In genomic region chr4:82042042-82042441, GRCh38 we compare ENCODE assay signal across 20 cellular contexts.
DNase-seq lines count a peak whose midpoint lies in the region; ATAC-seq, FAIRE-seq and TF ChIP-seq lines count a peak whose summit lies in the region.
"Had no signal": no experiment of that assay in that cellular context is flagged by ENCODE, and none has a peak within 500 bp of the region (broad histone marks: within the 10 kb centered on the region; RNA-seq: fewer than 3 reads in every experiment).

No MANE protein-coding gene starts in this region.

- peaks cover 55% of the 10 kb centered on the region for H3K27me3 ChIP-seq in CD4-positive, alpha-beta T cell (ENCODE audit: control insufficient read depth, insufficient read depth, low read length)
- H3K27me3 ChIP-seq in bronchial epithelial cell (ENCODE audit: control insufficient read depth, insufficient read depth, low read length) = peaks cover 5% of the 10 kb centered on the region
- peaks cover 64% of the 10 kb centered on the region for H3K27me3 ChIP-seq in neural progenitor cell

- intact Hi-C loops in activated CD4-positive, alpha-beta T cell treated with anti-CD3 and anti-CD28 coated beads for 36 hours (cut with DNase I, micrococcal nuclease) = loop anchor here in 1 of 2 experiments (10.0 kb wide), 1 partner anchor 477 kb away; no protein-coding TSS in a partner anchor
- intact Hi-C loops in CD4-positive, alpha-beta T cell (cut with DNase I, micrococcal nuclease) = no loop called here

- no peak overlapping the region for H2AFZ ChIP-seq in neural progenitor cell (replicated peaks)

- H3F3A ChIP-seq in neural progenitor cell (ENCODE audit: low read depth) = peaks cover 10% of the 10 kb centered on the region

- POLR2A ChIA-PET in activated CD4-positive, alpha-beta T cell treated with anti-CD3 and anti-CD28 coated beads for 36 hours (lab: Charles Lee) = interaction anchor here (0.6 kb wide), 1 partner anchor 39 kb away, joined by 3 read pairs; no protein-coding TSS in a partner anchor
- POLR2A ChIA-PET in CD4-positive, alpha-beta T cell (lab: Charles Lee) = no interaction called here

- H3K4me1 ChIP-seq in neural progenitor cell = peaks cover 12% of the 10 kb centered on the region

- H3K27ac ChIP-seq in CD4-positive, alpha-beta T cell (ENCODE audit: low read depth, low read length) = no peak overlapping the region
- H3K27ac ChIP-seq in neural progenitor cell = no peak overlapping the region
- H3K27ac ChIP-seq: 22Rv1 had no signal

- FAIRE-seq in bronchial epithelial cell (lab: Jason Lieb, UNC) = no peak
- FAIRE-seq: GM12891, GM18507 had no signal

- H3K4me3 ChIP-seq in bronchial epithelial cell (ENCODE audit: low read depth, low read length) (no peak overlapping the region), neural progenitor cell (no peak overlapping the region)
- H3K4me3 ChIP-seq: MG63 had no signal

- no peak for TF ChIP-seq CTCF in CD4-positive, alpha-beta T cell (IDR thresholded peaks at IDR 0.05)
- TF ChIP-seq CTCF in bronchial epithelial cell (IDR thresholded peaks at IDR 0.05; ENCODE audit: insufficient read depth, low read length, severe bottlenecking) (no peak), progenitor cell of endocrine pancreas (IDR thresholded peaks at IDR 0.05; ENCODE audit: unreplicated experiment) (no peak), neural progenitor cell (IDR thresholded peaks at IDR 0.05) (no peak)

- H3K36me3 Mint-ChIP-seq in activated CD4-positive, alpha-beta T cell treated with anti-CD3 and anti-CD28 coated beads for 36 hours (ENCODE audit: low read depth) = no peaks in the 10 kb centered on the region
- no peaks in the 10 kb centered on the region for H3K36me3 Mint-ChIP-seq in CD4-positive, alpha-beta T cell (ENCODE audit: low read depth)
- H3K36me3 Mint-ChIP-seq in progenitor cell of endocrine pancreas (ENCODE audit: insufficient read depth) (no peaks in the 10 kb centered on the region), neural progenitor cell (no peaks in the 10 kb centered on the region)
- H3K36me3 Mint-ChIP-seq: CD8-positive, alpha-beta T cell had no signal

- H3K4me2 ChIP-seq in neural progenitor cell = no peak overlapping the region

- peaks cover 21% of the 10 kb centered on the region for H3K4me1 Mint-ChIP-seq in activated CD4-positive, alpha-beta T cell treated with anti-CD3 and anti-CD28 coated beads for 36 hours
- peaks cover 6% of the 10 kb centered on the region for H3K4me1 Mint-ChIP-seq in CD4-positive, alpha-beta T cell (ENCODE audit: low read depth)
- peaks cover 8% of the 10 kb centered on the region for H3K4me1 Mint-ChIP-seq in progenitor cell of endocrine pancreas (ENCODE audit: low read depth)
- H3K4me1 Mint-ChIP-seq in neural progenitor cell = peaks cover 13% of the 10 kb centered on the region

- no peak overlapping the region for H3K4me3 Mint-ChIP-seq in activated CD4-positive, alpha-beta T cell treated with anti-CD3 and anti-CD28 coated beads for 36 hours
- H3K4me3 Mint-ChIP-seq in CD4-positive, alpha-beta T cell = peak overlapping the region; percentile 40
- peak overlapping the region; percentile 11 for H3K4me3 Mint-ChIP-seq in progenitor cell of endocrine pancreas (ENCODE audit: low read depth)
- no peak overlapping the region for H3K4me3 Mint-ChIP-seq in neural progenitor cell
- H3K4me3 Mint-ChIP-seq: CD8-positive, alpha-beta T cell had no signal

- DNase-seq in activated CD4-positive, alpha-beta T cell treated with anti-CD3 and anti-CD28 coated beads for 36 hours = peak; percentile 13
- no peak for DNase-seq in activated CD4-positive, alpha-beta T cell treated with anti-CD3 and anti-CD28 coated beads, Interleukin-2, amount 50 U/mL, for 4 hours
- no peak for DNase-seq in CD4-positive, alpha-beta T cell
- DNase-seq in bronchial epithelial cell (ENCODE audit: low read depth) (peak; percentile 60), progenitor cell of endocrine pancreas (ENCODE audit: low spot score, unreplicated experiment) (no peak), NCI-H510A treated with DMSO at 0.1 percent for 48 hours (lab: John Stamatoyannopoulos, UW) (no peak), neural progenitor cell (ENCODE audit: low spot score) (no peak)
- DNase-seq: CD8-positive, alpha-beta T cell; DND-41; GDM1; GOT3; Karpas-422; MG63; NCI-H1092; NCI-H2081 treated with DMSO at 0.1 percent for 48 hours; NCI-H524 had no signal

- H3K79me2 ChIP-seq in neural progenitor cell (ENCODE audit: low read depth) = no peaks in the 10 kb centered on the region

- peaks cover 50% of the 10 kb centered on the region for H3K27me3 Mint-ChIP-seq in activated CD4-positive, alpha-beta T cell treated with anti-CD3 and anti-CD28 coated beads for 36 hours
- H3K27me3 Mint-ChIP-seq in CD4-positive, alpha-beta T cell = peaks cover 76% of the 10 kb centered on the region
- H3K27me3 Mint-ChIP-seq in progenitor cell of endocrine pancreas (peaks cover 54% of the 10 kb centered on the region), neural progenitor cell (ENCODE audit: insufficient read depth, low read depth) (peaks cover 28% of the 10 kb centered on the region)

- H3K36me3 ChIP-seq in bronchial epithelial cell (ENCODE audit: control insufficient read depth, insufficient read depth, low read length) = no peaks in the 10 kb centered on the region
- no peaks in the 10 kb centered on the region for H3K36me3 ChIP-seq in neural progenitor cell
- H3K36me3 ChIP-seq: MG63 had no signal

- peak; percentile 89 for ATAC-seq in activated CD4-positive, alpha-beta T cell treated with anti-CD3 and anti-CD28 coated beads for 36 hours
- no peak for ATAC-seq in CD4-positive, alpha-beta T cell (ENCODE audit: poor library complexity)
- no peak for ATAC-seq in GM19324 (IDR thresholded peaks at IDR 0.05; ENCODE audit: low FRiP score, unreplicated experiment)
- ATAC-seq: CD8-positive, alpha-beta T cell had no signal

- no peak overlapping the region for H3K9ac ChIP-seq in neural progenitor cell

- no peak overlapping the region for H3K27ac Mint-ChIP-seq in activated CD4-positive, alpha-beta T cell treated with anti-CD3 and anti-CD28 coated beads for 36 hours
- no peak overlapping the region for H3K27ac Mint-ChIP-seq in CD4-positive, alpha-beta T cell
- no peak overlapping the region for H3K27ac Mint-ChIP-seq in progenitor cell of endocrine pancreas
- no peak overlapping the region for H3K27ac Mint-ChIP-seq in neural progenitor cell
- H3K27ac Mint-ChIP-seq: CD8-positive, alpha-beta T cell had no signal

- CTCF ChIA-PET in activated CD4-positive, alpha-beta T cell treated with anti-CD3 and anti-CD28 coated beads for 36 hours (lab: Charles Lee) = no interaction called here
- CTCF ChIA-PET in CD4-positive, alpha-beta T cell (lab: Charles Lee) = interaction anchor here (0.7 kb wide), 1 partner anchor 23 kb away, joined by 3 read pairs; no protein-coding TSS in a partner anchor

- H3K9me3 ChIP-seq in CD4-positive, alpha-beta T cell (ENCODE audit: control insufficient read depth, low read length) = no peaks in the 10 kb centered on the region
- no peaks in the 10 kb centered on the region for H3K9me3 ChIP-seq in neural progenitor cell (ENCODE audit: low read depth)
- H3K9me3 ChIP-seq: MG63 had no signal

- peaks cover 12% of the 10 kb centered on the region for H4K20me1 ChIP-seq in neural progenitor cell (ENCODE audit: low read depth)

- H3K9me3 Mint-ChIP-seq in activated CD4-positive, alpha-beta T cell treated with anti-CD3 and anti-CD28 coated beads for 36 hours (ENCODE audit: low read depth) = no peaks in the 10 kb centered on the region
- no peaks in the 10 kb centered on the region for H3K9me3 Mint-ChIP-seq in CD4-positive, alpha-beta T cell
- no peaks in the 10 kb centered on the region for H3K9me3 Mint-ChIP-seq in progenitor cell of endocrine pancreas (ENCODE audit: low read depth)
- H3K9me3 Mint-ChIP-seq in neural progenitor cell = no peaks in the 10 kb centered on the region
- H3K9me3 Mint-ChIP-seq: CD8-positive, alpha-beta T cell had no signal

Comparison
In these comparisons a context has a peak if more than half of its experiments do, and no peak if none do; other contexts are left out.
1. DNase-seq: peak in activated CD4-positive, alpha-beta T cell treated with anti-CD3 and anti-CD28 coated beads for 36 hours (single experiment) and bronchial epithelial cell (single experiment); none in activated CD4-positive, alpha-beta T cell treated with anti-CD3 and anti-CD28 coated beads, Interleukin-2, amount 50 U/mL, for 4 hours (0 of 2), CD4-positive, alpha-beta T cell (0 of 10), progenitor cell of endocrine pancreas (single experiment), NCI-H510A treated with DMSO at 0.1 percent for 48 hours (single experiment) and neural progenitor cell (single experiment).
2. H3K4me3 Mint-ChIP-seq: peak in CD4-positive, alpha-beta T cell (single experiment) and progenitor cell of endocrine pancreas (single experiment); none in activated CD4-positive, alpha-beta T cell treated with anti-CD3 and anti-CD28 coated beads for 36 hours (single experiment) and neural progenitor cell (single experiment).